In genomic region chr2:63841254-63842022, GRCh38 we compare ENCODE assay signal across 1 cellular context.
TF ChIP-seq lines count a peak whose summit lies in the region.

UGP2 (plus strand) TSS chr2:63841896; CDS start chr2:63842186, 290 bp downstream.

TF ChIP-seq in HepG2, 621 proteins besides CTCF, POLR2A, EP300 and RAD21 (continued from another document and continues in another):
- TF ChIP-seq PRDM15 (CRISPR knock-in tag; IDR thresholded peaks at IDR 0.05) = no peak
- TF ChIP-seq SOX13 (IDR thresholded peaks at IDR 0.05) = peak; percentile 10; the same call in 1 of the 2 replicates
- TF ChIP-seq SOX13 (CRISPR knock-in tag; conservative IDR thresholded peaks at IDR 0.05 in 1 of 2, IDR thresholded peaks at IDR 0.05 in 1 of 2) = peak; percentile 63 to 65; a peak in 1 of 4 replicates
- no peak; the same call in 1 of the 2 replicates for TF ChIP-seq FOSL2 (CRISPR knock-in tag; IDR thresholded peaks at IDR 0.05)
- TF ChIP-seq ZNF225 (CRISPR knock-in tag; IDR thresholded peaks at IDR 0.05) = peak; percentile 90; the same call in 1 of the 2 replicates
- no peak; the same call in 1 of the 2 replicates for TF ChIP-seq ZNF337 (CRISPR knock-in tag; IDR thresholded peaks at IDR 0.05; ENCODE audit: borderline replicate concordance, low read depth)
- TF ChIP-seq ZBTB26 (CRISPR knock-in tag; IDR thresholded peaks at IDR 0.05; ENCODE audit: borderline replicate concordance) = no peak
- TF ChIP-seq BCLAF1 (IDR thresholded peaks at IDR 0.05) = no peak
- peak; percentile 87; the same call in 1 of the 2 replicates for TF ChIP-seq HDAC6 (IDR thresholded peaks at IDR 0.05; ENCODE audit: low read depth, low read length)
- TF ChIP-seq MLX (CRISPR knock-in tag; IDR thresholded peaks at IDR 0.05) = no peak; the same call in 1 of the 2 replicates
- TF ChIP-seq DNMT3B (CRISPR knock-in tag; conservative IDR thresholded peaks at IDR 0.05) = 0 out of 2 replicates have a peak, but pooled peaks have one; percentile 41
- TF ChIP-seq ZBTB1 (CRISPR knock-in tag; IDR thresholded peaks at IDR 0.05; ENCODE audit: borderline replicate concordance) = no peak; the same call in 1 of the 2 replicates
- 0 out of 2 replicates have a peak, but pooled peaks have one; percentile 9 for TF ChIP-seq ZBTB21 (CRISPR knock-in tag; IDR thresholded peaks at IDR 0.05)
- TF ChIP-seq SMAD9 (CRISPR knock-in tag; IDR thresholded peaks at IDR 0.05) = no peak
- no peak; the same call in 1 of the 2 replicates for TF ChIP-seq CBFB (CRISPR knock-in tag; IDR thresholded peaks at IDR 0.05)
- peak; percentile 72 for TF ChIP-seq GABPB1 (CRISPR knock-in tag; IDR thresholded peaks at IDR 0.05)
- TF ChIP-seq ZNF570 (CRISPR knock-in tag; IDR thresholded peaks at IDR 0.05; ENCODE audit: borderline replicate concordance) = no peak
- no peak for TF ChIP-seq RAD51 (IDR thresholded peaks at IDR 0.05; ENCODE audit: borderline replicate concordance)
- TF ChIP-seq CENPX (CRISPR knock-in tag; IDR thresholded peaks at IDR 0.05) = no peak
- TF ChIP-seq THYN1 (CRISPR knock-in tag; IDR thresholded peaks at IDR 0.05; ENCODE audit: borderline replicate concordance, low read depth) = no peak
- peak; percentile 26 for TF ChIP-seq THRA (CRISPR knock-in tag; IDR thresholded peaks at IDR 0.05; ENCODE audit: borderline replicate concordance)
- no peak for TF ChIP-seq TEAD2 (CRISPR knock-in tag; IDR thresholded peaks at IDR 0.05)
- TF ChIP-seq ZNF484 (CRISPR knock-in tag; IDR thresholded peaks at IDR 0.05; ENCODE audit: borderline replicate concordance, low read depth) = no peak
- TF ChIP-seq XBP1 (CRISPR knock-in tag; IDR thresholded peaks at IDR 0.05) = no peak
- TF ChIP-seq ZNF687 (CRISPR knock-in tag; IDR thresholded peaks at IDR 0.05) = peak; percentile 84
- TF ChIP-seq PATZ1 (CRISPR knock-in tag; IDR thresholded peaks at IDR 0.05) = peak; percentile 97
- peak; percentile 83; the same call in 1 of the 2 replicates for TF ChIP-seq ZNF446 (CRISPR knock-in tag; IDR thresholded peaks at IDR 0.05)
- peak; percentile 48; the same call in 1 of the 2 replicates for TF ChIP-seq ZNF691 (CRISPR knock-in tag; IDR thresholded peaks at IDR 0.05; ENCODE audit: borderline replicate concordance, low read depth)
- no peak for TF ChIP-seq REXO4 (CRISPR knock-in tag; IDR thresholded peaks at IDR 0.05; ENCODE audit: borderline replicate concordance)
- TF ChIP-seq GTF2F1 (IDR thresholded peaks at IDR 0.05; ENCODE audit: low read length) = no peak
- peak; percentile 83; the same call in 1 of the 2 replicates for TF ChIP-seq ZNF558 (CRISPR knock-in tag; IDR thresholded peaks at IDR 0.05; ENCODE audit: borderline replicate concordance)
- TF ChIP-seq ZNF512B (CRISPR knock-in tag; IDR thresholded peaks at IDR 0.05; ENCODE audit: borderline replicate concordance) = no peak
- no peak for TF ChIP-seq NCOA5 (CRISPR knock-in tag; IDR thresholded peaks at IDR 0.05)
- TF ChIP-seq ZMAT3 (CRISPR knock-in tag; conservative IDR thresholded peaks at IDR 0.05) = peak; percentile 71; the same call in 1 of the 2 replicates
- TF ChIP-seq ZSCAN21 (CRISPR knock-in tag; IDR thresholded peaks at IDR 0.05; ENCODE audit: borderline replicate concordance) = no peak
- peak; percentile 61 for TF ChIP-seq ZNF292 (CRISPR knock-in tag; IDR thresholded peaks at IDR 0.05; ENCODE audit: borderline replicate concordance, low read depth)
- TF ChIP-seq ZMYM4 (CRISPR knock-in tag; IDR thresholded peaks at IDR 0.05) = peak; percentile 83
